1 cellular context compared by ENCODE assay signal in genomic region chr1:57124768-57125446, GRCh38.
TF ChIP-seq lines count a peak whose summit lies in the region.

No MANE protein-coding gene starts in this region.

TF ChIP-seq in SK-N-SH treated with all-trans-retinoic acid at 6 μM for 48 hours, 23 proteins besides CTCF, POLR2A, EP300 and RAD21 (continued from another document):
- TF ChIP-seq CREB5 (CRISPR knock-in tag; IDR thresholded peaks at IDR 0.05; ENCODE audit: low read depth) (no peak), SNAI2 (CRISPR knock-in tag; IDR thresholded peaks at IDR 0.05) (no peak), PPARA (CRISPR knock-in tag; IDR thresholded peaks at IDR 0.05; ENCODE audit: borderline replicate concordance) (no peak), ARNTL (CRISPR knock-in tag; IDR thresholded peaks at IDR 0.05; ENCODE audit: borderline replicate concordance, low read depth) (no peak), RARB (CRISPR knock-in tag; IDR thresholded peaks at IDR 0.05) (no peak), ZNF8 (CRISPR knock-in tag; IDR thresholded peaks at IDR 0.05) (no peak), ZC3H10 (CRISPR knock-in tag; IDR thresholded peaks at IDR 0.05) (no peak), PATZ1 (CRISPR knock-in tag; IDR thresholded peaks at IDR 0.05; ENCODE audit: borderline replicate concordance) (no peak), TOX (CRISPR knock-in tag; IDR thresholded peaks at IDR 0.05; ENCODE audit: borderline replicate concordance) (no peak), ZFP3 (CRISPR knock-in tag; IDR thresholded peaks at IDR 0.05) (no peak), ZFP30 (CRISPR knock-in tag; IDR thresholded peaks at IDR 0.05) (no peak), GLIS3 (CRISPR knock-in tag; IDR thresholded peaks at IDR 0.05) (no peak), POU6F1 (CRISPR knock-in tag; IDR thresholded peaks at IDR 0.05; ENCODE audit: borderline replicate concordance, low read depth) (no peak)
TF ChIP-seq in SK-N-SH treated with all-trans-retinoic acid at 6 μM for 48 hours: peak in this region for 0.
